Comparison of ENCODE assay signal across 8 cellular contexts in the genomic region with DNA sequence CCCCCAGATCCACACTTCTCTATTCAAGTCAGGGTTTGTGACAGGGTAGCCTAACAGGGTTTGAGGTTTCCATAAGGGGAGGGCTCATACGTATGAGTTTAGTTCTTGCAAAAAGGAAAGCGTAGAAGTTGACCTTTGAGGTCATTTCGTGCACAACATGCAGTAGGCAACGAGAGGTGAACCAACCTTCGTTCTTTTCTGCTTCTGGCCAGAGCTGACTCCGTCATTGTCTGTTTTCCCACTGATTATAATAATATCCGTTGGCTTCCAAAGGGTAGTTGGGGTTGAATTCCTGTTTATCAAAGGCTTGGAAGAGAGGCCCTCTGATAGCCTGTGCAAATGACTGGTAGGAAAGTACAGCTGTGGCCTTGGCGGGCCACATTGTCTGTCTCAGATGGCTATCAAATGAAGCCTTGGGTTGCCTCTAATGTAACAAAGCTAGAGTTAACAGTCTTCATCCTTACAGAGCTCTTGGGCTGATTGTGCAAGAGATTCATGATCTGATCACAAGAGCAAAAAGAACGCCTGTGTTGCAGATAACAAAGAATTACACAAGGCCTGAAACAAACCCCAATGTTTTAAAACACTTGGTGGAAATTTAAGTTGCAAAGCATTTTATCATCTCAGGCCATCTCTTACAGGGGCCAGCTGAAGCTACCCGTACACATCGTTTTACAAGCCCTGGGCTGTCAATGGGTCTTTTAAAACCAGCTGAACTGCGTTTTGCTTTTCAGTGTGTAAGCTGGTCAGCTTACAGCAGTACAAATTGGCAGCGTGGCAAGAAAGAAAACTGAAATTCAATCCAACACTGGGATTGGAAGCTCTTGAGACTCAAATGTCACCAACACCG. TPM values are rescaled to one million over a fixed set of nuclear protein-coding genes. Genes with fewer than 3 reads are reported as not detected.
A peak's percentile ranks its signal among the peaks of the same experiment; 100 is the strongest.
DNase-seq lines count a peak whose midpoint lies in the region; ATAC-seq and TF ChIP-seq lines count a peak whose summit lies in the region.

No MANE protein-coding gene starts in this region.

- H3K4me1 Mint-ChIP-seq in activated T-cell treated with anti-CD3 and anti-CD28 coated beads, Interleukin-2, amount 50 U/mL, for 4 hours (ENCODE audit: low read depth): peaks cover 88% of the 10 kb centered on the region
- peaks cover 72% of the 10 kb centered on the region for H3K4me1 Mint-ChIP-seq in activated naive CD8-positive, alpha-beta T cell treated with anti-CD3 and anti-CD28 coated beads for 36 hours

- peak overlapping the region; percentile 94 for H3K27ac Mint-ChIP-seq in activated naive CD8-positive, alpha-beta T cell treated with anti-CD3 and anti-CD28 coated beads for 36 hours

- TF ChIP-seq RAD21 in liver (IDR thresholded peaks at IDR 0.05): no peak

- H3K27me3 Mint-ChIP-seq in activated T-cell treated with anti-CD3 and anti-CD28 coated beads, Interleukin-2, amount 50 U/mL, for 4 hours (ENCODE audit: low read depth): no peaks in the 10 kb centered on the region
- H3K27me3 Mint-ChIP-seq in activated naive CD8-positive, alpha-beta T cell treated with anti-CD3 and anti-CD28 coated beads for 36 hours: no peaks in the 10 kb centered on the region

- ATAC-seq in activated T-cell treated with anti-CD3 and anti-CD28 coated beads, Interleukin-2, amount 50 U/mL, for 4 hours: no peak

- no peaks in the 10 kb centered on the region for H3K9me3 ChIP-seq in liver (ENCODE audit: control insufficient read depth in 4 of 4, low read length in 3 of 4)
- no peaks in the 10 kb centered on the region for H3K9me3 ChIP-seq in tibial nerve

- H3K4me1 ChIP-seq in liver (ENCODE audit: control insufficient read depth in 4 of 4, insufficient read depth in 4 of 4, low read length in 3 of 4): peaks cover 0 to 7% (median 0%) of the 10 kb centered on the region in 4 donors
- peaks cover 0 to 21% (median 2%) of the 10 kb centered on the region in 4 donors for H3K4me1 ChIP-seq in tibial nerve

- 30% methylated on average over 14 of the region's 14 CpGs for WGBS in liver
- 52 to 61% methylated on average over 13 to 14 of the region's 14 CpGs for WGBS in tibial nerve, 2 donors

- peak overlapping the region; percentile 45 for H3K4me3 Mint-ChIP-seq in activated T-cell treated with anti-CD3 and anti-CD28 coated beads, Interleukin-2, amount 50 U/mL, for 4 hours
- H3K4me3 Mint-ChIP-seq in activated naive CD8-positive, alpha-beta T cell treated with anti-CD3 and anti-CD28 coated beads for 36 hours: peak overlapping the region; percentile 37

- H3K9ac ChIP-seq in liver (ENCODE audit: low read depth in 1 of 2, low read length in 2 of 2): peak overlapping the region in 1 of 2 donors; percentile 27

- TF ChIP-seq EP300 in tibial nerve (IDR thresholded peaks at IDR 0.05): peak in 1 of 2 donors; percentile 65

- TF ChIP-seq POLR2A in tibial nerve (IDR thresholded peaks at IDR 0.05): no peak

- no peak for DNase-seq in activated T-cell treated with anti-CD3 and anti-CD28 coated beads, Interleukin-2, amount 50 U/mL, for 4 hours
- DNase-seq in activated T-cell treated with anti-CD3 and anti-CD28 coated beads, Interleukin-2, amount 50 U/mL, for 1 hour: no peak
- DNase-seq in activated naive CD8-positive, alpha-beta T cell treated with anti-CD3 and anti-CD28 coated beads for 36 hours: no peak
- DNase-seq in tibial nerve (ENCODE audit: low spot score in 2 of 2) (peak in 1 of 2 donors; percentile 18), DMS153 treated with DMSO at 0.1 percent for 48 hours (lab: John Stamatoyannopoulos, UW; ENCODE audit: unreplicated experiment) (no peak), NCI-H146 (lab: John Stamatoyannopoulos, UW) (no peak), DMS153 (lab: John Stamatoyannopoulos, UW) (no peak)

- no peaks in the 10 kb centered on the region for H3K9me3 Mint-ChIP-seq in activated T-cell treated with anti-CD3 and anti-CD28 coated beads, Interleukin-2, amount 50 U/mL, for 4 hours
- no peaks in the 10 kb centered on the region for H3K9me3 Mint-ChIP-seq in activated naive CD8-positive, alpha-beta T cell treated with anti-CD3 and anti-CD28 coated beads for 36 hours

- H3K36me3 Mint-ChIP-seq in activated T-cell treated with anti-CD3 and anti-CD28 coated beads, Interleukin-2, amount 50 U/mL, for 4 hours (ENCODE audit: insufficient read depth): no peaks in the 10 kb centered on the region
- H3K36me3 Mint-ChIP-seq in activated naive CD8-positive, alpha-beta T cell treated with anti-CD3 and anti-CD28 coated beads for 36 hours: peaks cover 7% of the 10 kb centered on the region

- H3K36me3 ChIP-seq in liver (ENCODE audit: control insufficient read depth in 4 of 4, insufficient read depth in 3 of 4, low read depth in 1 of 4, low read length in 3 of 4) (no peaks in the 10 kb centered on the region), tibial nerve (no peaks in the 10 kb centered on the region)

- H3K4me3 ChIP-seq in liver (ENCODE audit: low read depth in 1 of 3, low read length in 3 of 3) (no peak overlapping the region), tibial nerve (no peak overlapping the region)

- TF ChIP-seq CTCF in liver (IDR thresholded peaks at IDR 0.05; ENCODE audit: low read depth, low read length, missing input control): no peak
- TF ChIP-seq CTCF in tibial nerve (IDR thresholded peaks at IDR 0.05): no peak

- H3K27me3 ChIP-seq in liver (ENCODE audit: control insufficient read depth in 4 of 4, insufficient read depth in 4 of 4, low read length in 3 of 4): no peaks in the 10 kb centered on the region
- H3K27me3 ChIP-seq in tibial nerve: no peaks in the 10 kb centered on the region

- H3K27ac ChIP-seq in liver (ENCODE audit: low read depth in 1 of 2, low read length in 2 of 2) (peak overlapping the region; percentile 18 to 29), tibial nerve (peak overlapping the region in 3 of 4 donors; percentile 76 to 84 (median 76))

TF ChIP-seq in liver, 16 proteins besides CTCF, POLR2A, EP300 and RAD21 (continues in another document):
- peak; percentile 74 for TF ChIP-seq NR2F2 (IDR thresholded peaks at IDR 0.05)
- TF ChIP-seq GABPA (IDR thresholded peaks at IDR 0.05 in 1 of 2, conservative IDR thresholded peaks at IDR 0.05 in 1 of 2): no peak
- TF ChIP-seq ZBTB33 (IDR thresholded peaks at IDR 0.05): no peak
- peak in 1 of 2 donors; percentile 18 for TF ChIP-seq RXRA (IDR thresholded peaks at IDR 0.05)
- TF ChIP-seq JUND (IDR thresholded peaks at IDR 0.05): no peak
- no peak for TF ChIP-seq EGR1 (IDR thresholded peaks at IDR 0.05; ENCODE audit: low read depth in 2 of 2)
- TF ChIP-seq REST (IDR thresholded peaks at IDR 0.05): no peak
- TF ChIP-seq FOXA2 (IDR thresholded peaks at IDR 0.05): no peak
- TF ChIP-seq SP1 (IDR thresholded peaks at IDR 0.05): peak; percentile 14
- TF ChIP-seq YY1 (IDR thresholded peaks at IDR 0.05): peak; percentile 35
- TF ChIP-seq FOXA1 (IDR thresholded peaks at IDR 0.05): no peak
- TF ChIP-seq TAF1 (conservative IDR thresholded peaks at IDR 0.05): no peak
- peak in 1 of 2 donors; percentile 7 for TF ChIP-seq HNF4A (conservative IDR thresholded peaks at IDR 0.05)
- no peak for TF ChIP-seq MAX (IDR thresholded peaks at IDR 0.05)

RNA-seq across cellular contexts. Expression of gene FAM9C, which starts 46.1 kb away (rescaled TPM):
- total RNA-seq in activated T-cell treated with anti-CD3 and anti-CD28 coated beads, Interleukin-2, amount 50 U/mL, for 4 hours: not detected
- not detected for total RNA-seq in activated naive CD8-positive, alpha-beta T cell treated with anti-CD3 and anti-CD28 coated beads for 36 hours
- total RNA-seq in liver: not detected
- polyA plus RNA-seq in liver: not detected
- total RNA-seq in tibial nerve: not detected
